ENCODE assay signal across 24 cellular contexts in genomic region chr22:23754220-23754919, GRCh38. TPM values are rescaled to one million over a fixed set of nuclear protein-coding genes. Genes with fewer than 3 reads are reported as not detected.
DNase-seq lines count a peak whose midpoint lies in the region; ATAC-seq, FAIRE-seq and TF ChIP-seq lines count a peak whose summit lies in the region.
"Had no signal": no experiment of that assay in that cellular context is flagged by ENCODE, and none has a peak within 500 bp of the region (broad histone marks: within the 10 kb centered on the region; RNA-seq: fewer than 3 reads in every experiment).

Gene VPREB3, minus strand, starts transcription at chr22:23754425. Its CDS starts 62 bp downstream, at chr22:23754363.

- peaks cover 37% of the 10 kb centered on the region for H3K4me1 ChIP-seq in OCI-LY3 (ENCODE audit: low read length)
- H3K4me1 ChIP-seq in kidney (ENCODE audit: control insufficient read depth in 1 of 2, insufficient read depth in 1 of 2, low read depth in 1 of 2, low read length in 2 of 2), result peaks cover 0 to 7% of the 10 kb centered on the region in 2 donors

- H3K27me3 ChIP-seq in OCI-LY3 (ENCODE audit: low read depth, low read length), result no peaks in the 10 kb centered on the region
- H3K27me3 ChIP-seq: SJSA1 had no signal

- H3K36me3 Mint-ChIP-seq in natural killer cell, result no peaks in the 10 kb centered on the region
- no peaks in the 10 kb centered on the region for H3K36me3 Mint-ChIP-seq in natural killer cell treated with Interleukin-12 subunit alpha and Interleukin-12 subunit beta and Interleukin-15 and Interleukin-18, amount 100 ng/mL, for 72 hours

- H4K20me1 ChIP-seq in OCI-LY3 (ENCODE audit: insufficient read depth, low read length), result no peaks in the 10 kb centered on the region

- H3K4me1 Mint-ChIP-seq in natural killer cell, result peaks cover 14 to 19% of the 10 kb centered on the region in 2 donors
- peaks cover 12% of the 10 kb centered on the region in 2 donors for H3K4me1 Mint-ChIP-seq in natural killer cell treated with Interleukin-12 subunit alpha and Interleukin-12 subunit beta and Interleukin-15 and Interleukin-18, amount 100 ng/mL, for 72 hours (ENCODE audit: low read depth in 2 of 2)

- no peak for DNase-seq in natural killer cell
- no peak for DNase-seq in natural killer cell treated with Interleukin-12 subunit alpha and Interleukin-12 subunit beta and Interleukin-15 and Interleukin-18, amount 100 ng/mL, for 72 hours (ENCODE audit: low spot score)
- peak; percentile 62 for DNase-seq in germinal center (ENCODE audit: low spot score)
- no peak for DNase-seq in kidney
- DNase-seq in head of caudate nucleus, result no peak
- DNase-seq in H4 (ENCODE audit: low spot score), result no peak
- no peak for DNase-seq in effector CD8-positive, alpha-beta T cell (lab: John Stamatoyannopoulos, UW)
- DNase-seq: activated CD4-positive, alpha-beta T cell treated with anti-CD3 and anti-CD28 coated beads for 4 hours; activated CD8-positive, alpha-beta memory T cell treated with anti-CD3 and anti-CD28 coated beads, Interleukin-2, amount 50 U/mL, for 4 hours; activated gamma-delta T cell treated with Interleukin-2 at 50 U/mL for 16 hours; lower lobe of right lung; naive thymus-derived CD4-positive, alpha-beta T cell; NCI-H1105; PC-9; psoas muscle; small intestine; stimulated activated CD4-positive, alpha-beta T cell treated with anti-CD3 and anti-CD28 coated beads, Interleukin-4, amount 100 ng/mL, for 24 hours; T1000 had no signal

- FAIRE-seq in kidney (lab: Jason Lieb, UNC), result no peak
- FAIRE-seq: islet of Langerhans, small intestine had no signal

- H3K9me3 ChIP-seq in OCI-LY3 (ENCODE audit: insufficient read depth, low read length), result no peaks in the 10 kb centered on the region
- no peaks in the 10 kb centered on the region for H3K9me3 ChIP-seq in kidney (ENCODE audit: control insufficient read depth in 1 of 2, low read length in 2 of 2)
- H3K9me3 ChIP-seq: lower lobe of right lung, psoas muscle had no signal

- no peak within 1 kb of the TSS for H2AFZ ChIP-seq in OCI-LY3 (ENCODE audit: low read depth, low read length)
- H2AFZ ChIP-seq: PC-9 had no signal

- ATAC-seq in natural killer cell, result no peak
- ATAC-seq in natural killer cell treated with Interleukin-12 subunit alpha and Interleukin-12 subunit beta and Interleukin-15 and Interleukin-18, amount 100 ng/mL, for 72 hours, result no peak
- ATAC-seq: lower lobe of right lung; naive thymus-derived CD4-positive, alpha-beta T cell; psoas muscle had no signal

- H3K79me2 ChIP-seq in OCI-LY3 (ENCODE audit: low read length), result no peaks in the 10 kb centered on the region

- peak within 1 kb of the TSS; percentile 40 for H3K4me3 Mint-ChIP-seq in natural killer cell
- no peak within 1 kb of the TSS for H3K4me3 Mint-ChIP-seq in natural killer cell treated with Interleukin-12 subunit alpha and Interleukin-12 subunit beta and Interleukin-15 and Interleukin-18, amount 100 ng/mL, for 72 hours

- H3K4me3 ChIP-seq in OCI-LY3 (ENCODE audit: low read length), result 0 out of 2 replicates have a peak within 1 kb of the TSS, but pooled peaks have one; percentile 91
- no peak within 1 kb of the TSS for H3K4me3 ChIP-seq in kidney (ENCODE audit: low read length in 2 of 2)
- H3K4me3 ChIP-seq: lower lobe of right lung, PC-9, psoas muscle, SJSA1 had no signal

- H3K27me3 Mint-ChIP-seq in natural killer cell (ENCODE audit: low read depth in 2 of 2), result no peaks in the 10 kb centered on the region
- H3K27me3 Mint-ChIP-seq in natural killer cell treated with Interleukin-12 subunit alpha and Interleukin-12 subunit beta and Interleukin-15 and Interleukin-18, amount 100 ng/mL, for 72 hours, result no peaks in the 10 kb centered on the region
- H3K27me3 Mint-ChIP-seq: naive thymus-derived CD4-positive, alpha-beta T cell had no signal

- TF ChIP-seq CTCF in natural killer cell (IDR thresholded peaks at IDR 0.05) (no peak), OCI-LY3 (IDR thresholded peaks at IDR 0.05; ENCODE audit: low read depth, low read length) (no peak), kidney (IDR thresholded peaks at IDR 0.05; ENCODE audit: borderline replicate concordance, extremely low read depth, insufficient read depth) (no peak)

- no peak within 1 kb of the TSS for H3K27ac Mint-ChIP-seq in natural killer cell
- H3K27ac Mint-ChIP-seq in natural killer cell treated with Interleukin-12 subunit alpha and Interleukin-12 subunit beta and Interleukin-15 and Interleukin-18, amount 100 ng/mL, for 72 hours, result no peak within 1 kb of the TSS

- intact Hi-C loops in natural killer cell (cut with micrococcal nuclease) (no loop called here), kidney (cut with DNase I) (no loop called here), head of caudate nucleus (cut with DNase I) (no loop called here)

- H3K9ac ChIP-seq in OCI-LY3 (ENCODE audit: low read length), result peak within 1 kb of the TSS; percentile 87; the same call in 1 of the 2 replicates
- no peak within 1 kb of the TSS for H3K9ac ChIP-seq in kidney (ENCODE audit: low read length in 2 of 2)
- H3K9ac ChIP-seq: KMS-11 had no signal

- H3K4me2 ChIP-seq in OCI-LY3 (ENCODE audit: low read length), result peak within 1 kb of the TSS; percentile 98
- H3K4me2 ChIP-seq: KMS-11, PC-9 had no signal

- H3K27ac ChIP-seq in OCI-LY3 (ENCODE audit: low read length), result 0 out of 2 replicates have a peak within 1 kb of the TSS, but pooled peaks have one; percentile 76
- no peak within 1 kb of the TSS for H3K27ac ChIP-seq in kidney (ENCODE audit: low read depth in 2 of 2, low read length in 2 of 2)
- H3K27ac ChIP-seq: KMS-11, lower lobe of right lung, PC-9, psoas muscle, SJSA1 had no signal

- H3K9me3 Mint-ChIP-seq in natural killer cell, result no peaks in the 10 kb centered on the region
- no peaks in the 10 kb centered on the region for H3K9me3 Mint-ChIP-seq in natural killer cell treated with Interleukin-12 subunit alpha and Interleukin-12 subunit beta and Interleukin-15 and Interleukin-18, amount 100 ng/mL, for 72 hours
- H3K9me3 Mint-ChIP-seq: naive thymus-derived CD4-positive, alpha-beta T cell had no signal

- no peaks in the 10 kb centered on the region for H3K36me3 ChIP-seq in OCI-LY3 (replicated peaks; ENCODE audit: low read depth, low read length)
- no peaks in the 10 kb centered on the region for H3K36me3 ChIP-seq in kidney (ENCODE audit: control insufficient read depth in 1 of 2, insufficient read depth in 2 of 2, low read length in 2 of 2)
- H3K36me3 ChIP-seq: lower lobe of right lung, SJSA1 had no signal

RNA-seq across cellular contexts. Expression of gene VPREB3, which starts in this region (rescaled TPM):
- total RNA-seq in natural killer cell, result not detected
- total RNA-seq in natural killer cell treated with Interleukin-12 subunit alpha and Interleukin-12 subunit beta and Interleukin-15 and Interleukin-18, amount 100 ng/mL, for 72 hours, result under 1 TPM in 1 of 2 donors, not detected in 1; 0.52 TPM
- total RNA-seq in kidney, result 1.0 TPM
- polyA plus RNA-seq in kidney (ENCODE audit: insufficient read depth, low read depth, low replicate concordance), result 1.3 TPM
- total RNA-seq in H4 (2014; rRNA removed; shearing (Covaris generic)), result not detected in 2 replicates
- total RNA-seq: A172, chondrocyte, lower lobe of right lung, SJSA1 had no signal
